In genomic region chr4:23871420-23871819, GRCh38 we compare ENCODE assay signal across 26 cellular contexts. TPM values are rescaled to one million over a fixed set of nuclear protein-coding genes. Genes with fewer than 3 reads are reported as not detected.
"Had no signal": no experiment of that assay in that cellular context is flagged by ENCODE, and none has a peak within 500 bp of the region (broad histone marks: within the 10 kb centered on the region; RNA-seq: fewer than 3 reads in every experiment).

No MANE protein-coding gene starts in this region.

- H3K27me3 Mint-ChIP-seq: naive B cell; stimulated activated naive CD8-positive, alpha-beta T cell treated with anti-CD3 and anti-CD28 coated beads, Interleukin-15, amount 100 ng/mL, for 72 hours had no signal

- H3K27ac ChIP-seq: neural progenitor cell, prostate gland, right lobe of liver, suprapubic skin, thyroid gland, vagina had no signal

- H3K9me3 ChIP-seq: mucosa of descending colon, prostate gland, right lobe of liver, suprapubic skin, thyroid gland, vagina had no signal

- H3K27ac Mint-ChIP-seq: immature natural killer cell; mesothelial cell of epicardium; naive B cell; nephron; neural progenitor cell; stimulated activated naive CD8-positive, alpha-beta T cell treated with anti-CD3 and anti-CD28 coated beads, Interleukin-15, amount 100 ng/mL, for 72 hours had no signal

- H3K4me3 Mint-ChIP-seq: immature natural killer cell; mesothelial cell of epicardium; naive B cell; nephron; neural progenitor cell; stimulated activated naive CD8-positive, alpha-beta T cell treated with anti-CD3 and anti-CD28 coated beads, Interleukin-15, amount 100 ng/mL, for 72 hours had no signal

- H3K36me3 ChIP-seq: neural progenitor cell, prostate gland, right lobe of liver, suprapubic skin, thyroid gland, vagina had no signal

- H3K4me3 ChIP-seq: mucosa of descending colon, neural progenitor cell, prostate gland, right lobe of liver, smooth muscle cell, suprapubic skin, thyroid gland, vagina had no signal

- DNase-seq: cerebellar nuclear complex; cortex of kidney; head of caudate nucleus; hippocampal formation; immature natural killer cell; islet precursor cell; kidney glomerular epithelial cell; mesenchymal stem cell; mucosa of descending colon; naive B cell; right lobe of liver; stimulated activated CD4-positive, alpha-beta T cell treated with anti-CD3 and anti-CD28 coated beads, Interleukin-12 subunit alpha, Interleukin-12 subunit beta, amount 100 ng/mL, for 4 hours; stimulated activated CD4-positive, alpha-beta T cell treated with anti-CD3 and anti-CD28 coated beads, Interleukin-1b, Interleukin-23, amount 100 ng/mL, for 48 hours; stimulated activated CD4-positive, alpha-beta T cell treated with anti-CD3 and anti-CD28 coated beads, Interleukin-4, amount 100 ng/mL, for 1 hour; stimulated activated CD8-positive, alpha-beta memory T cell treated with anti-CD3 and anti-CD28 coated beads, Interleukin-4, amount 100 ng/mL, for 48 hours; stimulated activated naive CD4-positive, alpha-beta T cell; stimulated activated naive CD8-positive, alpha-beta T cell treated with anti-CD3 and anti-CD28 coated beads, Interleukin-15, amount 100 ng/mL, for 72 hours; thyroid gland; trophoblast cell had no signal

- ATAC-seq: mucosa of descending colon; right lobe of liver; stimulated activated naive CD8-positive, alpha-beta T cell treated with anti-CD3 and anti-CD28 coated beads, Interleukin-15, amount 100 ng/mL, for 72 hours had no signal

- H3K4me1 ChIP-seq: prostate gland, suprapubic skin, vagina had no signal

- H3K9me3 Mint-ChIP-seq: mesothelial cell of epicardium; nephron; stimulated activated naive CD8-positive, alpha-beta T cell treated with anti-CD3 and anti-CD28 coated beads, Interleukin-15, amount 100 ng/mL, for 72 hours had no signal

- H3K27me3 ChIP-seq: neural progenitor cell, right lobe of liver, suprapubic skin, thyroid gland, vagina had no signal

- H3K4me1 Mint-ChIP-seq: immature natural killer cell; naive B cell; stimulated activated naive CD8-positive, alpha-beta T cell treated with anti-CD3 and anti-CD28 coated beads, Interleukin-15, amount 100 ng/mL, for 72 hours had no signal

- H3K36me3 Mint-ChIP-seq: mesothelial cell of epicardium, naive B cell, neural progenitor cell had no signal

RNA-seq across cellular contexts. Expression of gene PPARGC1A, which starts 18.4 kb away (rescaled TPM):
- polyA plus RNA-seq: immature natural killer cell had no signal
